In genomic region chr7:136403591-136403990, GRCh38 we compare ENCODE assay signal across 19 cellular contexts.
DNase-seq lines count a peak whose midpoint lies in the region; ATAC-seq, FAIRE-seq and TF ChIP-seq lines count a peak whose summit lies in the region.
"Had no signal": no experiment of that assay in that cellular context is flagged by ENCODE, and none has a peak within 500 bp of the region (broad histone marks: within the 10 kb centered on the region; RNA-seq: fewer than 3 reads in every experiment).

No MANE protein-coding gene starts in this region.

- CTCF ChIA-PET in A673 (lab: Charles Lee) (interaction anchor here (0.5 kb wide), 1 partner anchor 671 kb away, joined by 6 read pairs; no protein-coding TSS in a partner anchor), K562 (lab: Yijun Ruan, JAX; ENCODE audit: low intra/inter-chr PET ratio) (no interaction called here)

- H3K9ac ChIP-seq in K562 (ENCODE audit: insufficient read depth in 1 of 2, low read depth in 2 of 2, low read length in 2 of 2): no peak overlapping the region
- H3K9ac ChIP-seq: BLaER1, KMS-11 had no signal

- WGBS in K562 (ENCODE audit: insufficient coverage, low coverage, missing lambda C conversion rate): 19% methylated on average over 4 of the region's 4 CpGs

- H4K20me1 ChIP-seq in K562 (replicated peaks; ENCODE audit: control insufficient read depth, insufficient read depth, low read length): no peaks in the 10 kb centered on the region
- H4K20me1 ChIP-seq: BLaER1 had no signal

- H3K4me2 ChIP-seq in K562 (ENCODE audit: insufficient read depth, low read length): no peak overlapping the region
- H3K4me2 ChIP-seq: BLaER1, KMS-11 had no signal

- H3K27me3 ChIP-seq in A673 (replicated peaks; ENCODE audit: insufficient read depth, low read depth, low read length, poor library complexity) (no peaks in the 10 kb centered on the region), K562 (ENCODE audit: control insufficient read depth in 2 of 2, insufficient read depth in 2 of 2, low read length in 2 of 2) (no peaks in the 10 kb centered on the region)
- H3K27me3 ChIP-seq: BLaER1 had no signal

- POLR2A ChIA-PET in A673 (lab: Charles Lee; ENCODE audit: low non-redundant PET): no interaction called here
- POLR2A ChIA-PET in K562 (lab: Yijun Ruan, JAX): no interaction called here

- no peak overlapping the region for H3K27ac Mint-ChIP-seq in activated T-cell treated with anti-CD3 and anti-CD28 coated beads, Interleukin-2, amount 50 U/mL, for 72 hours
- H3K27ac Mint-ChIP-seq: CD8-positive, alpha-beta memory T cell; IgD-negative memory B cell had no signal

- TF ChIP-seq CTCF in A673 (conservative IDR thresholded peaks at IDR 0.05; ENCODE audit: low read depth, low read length): no peak
- TF ChIP-seq CTCF in K562 (IDR thresholded peaks at IDR 0.05 in 2 of 3, conservative IDR thresholded peaks at IDR 0.05 in 1 of 3; ENCODE audit: insufficient read depth in 2 of 3, low read depth in 1 of 3, low read length in 3 of 3): no peak

- no peak overlapping the region for H3K4me3 Mint-ChIP-seq in activated T-cell treated with anti-CD3 and anti-CD28 coated beads, Interleukin-2, amount 50 U/mL, for 72 hours
- H3K4me3 Mint-ChIP-seq: CD8-positive, alpha-beta memory T cell; IgD-negative memory B cell had no signal

- H3K9me3 ChIP-seq in A673 (ENCODE audit: low read depth, low read length, poor library complexity, severe bottlenecking) (no peaks in the 10 kb centered on the region), K562 (replicated peaks; ENCODE audit: control insufficient read depth, insufficient read depth, low read depth, low read length) (no peaks in the 10 kb centered on the region)
- H3K9me3 ChIP-seq: BLaER1 had no signal

- no peak for TF ChIP-seq EP300 in K562 (IDR thresholded peaks at IDR 0.05; ENCODE audit: low read length)

- no peaks in the 10 kb centered on the region for H3K36me3 Mint-ChIP-seq in activated T-cell treated with anti-CD3 and anti-CD28 coated beads, Interleukin-2, amount 50 U/mL, for 72 hours (ENCODE audit: insufficient read depth in 2 of 2)
- H3K36me3 Mint-ChIP-seq: CD8-positive, alpha-beta memory T cell; IgD-negative memory B cell had no signal

- ATAC-seq in K562 (peak; percentile 74), HG03097 (IDR thresholded peaks at IDR 0.05; ENCODE audit: low FRiP score, unreplicated experiment) (no peak)
- no peak for ATAC-seq in activated T-cell treated with anti-CD3 and anti-CD28 coated beads, Interleukin-2, amount 50 U/mL, for 72 hours (replicated peaks in 1 of 2)

- BruUV-seq in A673 (replicated peaks; lab: Mats Ljungman, UMichigan) (no TSS peak), K562 (replicated peaks; lab: Mats Ljungman, UMichigan) (no TSS peak)

- no peaks in the 10 kb centered on the region for H3K27me3 Mint-ChIP-seq in activated T-cell treated with anti-CD3 and anti-CD28 coated beads, Interleukin-2, amount 50 U/mL, for 72 hours (ENCODE audit: low read depth)
- H3K27me3 Mint-ChIP-seq: CD8-positive, alpha-beta memory T cell had no signal

- DNase-seq in NCI-H1417 (lab: John Stamatoyannopoulos, UW) (peak in 2 of 3 experiments; percentile 8 to 48), NCI-H1417 treated with DMSO at 0.1 percent for 48 hours (lab: John Stamatoyannopoulos, UW) (no peak), A673 (ENCODE audit: low spot score) (no peak), NAMALWA (ENCODE audit: low spot score) (peak; percentile 12), K562 (ENCODE audit: extremely low read depth in 1 of 4, low spot score in 3 of 4) (peak in 1 of 4 experiments; percentile 15), EL (no peak)
- no peak for DNase-seq in activated T-cell treated with anti-CD3 and anti-CD28 coated beads, Interleukin-2, amount 50 U/mL, for 72 hours
- DNase-seq: AML-193; CD8-positive, alpha-beta memory T cell; DMS79; HCEC 1CT had no signal

- no peak for TF ChIP-seq RAD21 in K562 (CRISPR knock-in tag; conservative IDR thresholded peaks at IDR 0.05 in 1 of 2, IDR thresholded peaks at IDR 0.05 in 1 of 2)

- H3K9me1 ChIP-seq in K562 (ENCODE audit: control insufficient read depth, insufficient read depth, low read length): no peaks in the 10 kb centered on the region

- H3K36me3 ChIP-seq in A673 (ENCODE audit: insufficient read depth, low read length, poor library complexity, severe bottlenecking) (no peaks in the 10 kb centered on the region), K562 (ENCODE audit: control insufficient read depth, insufficient read depth, low read length) (no peaks in the 10 kb centered on the region)
- H3K36me3 ChIP-seq: BLaER1 had no signal

- no peaks in the 10 kb centered on the region for H3K4me1 Mint-ChIP-seq in activated T-cell treated with anti-CD3 and anti-CD28 coated beads, Interleukin-2, amount 50 U/mL, for 72 hours (ENCODE audit: low read depth)

- no peaks in the 10 kb centered on the region for H3K79me2 ChIP-seq in K562 (ENCODE audit: control insufficient read depth, insufficient read depth, low read length)

- no peak overlapping the region for H2AFZ ChIP-seq in K562 (ENCODE audit: low read depth, low read length)

- H3K27ac ChIP-seq in A673 (ENCODE audit: low read depth, low read length, poor library complexity, severe bottlenecking) (peak overlapping the region; percentile 67), K562 (ENCODE audit: extremely low read depth, low read depth, low read length) (no peak overlapping the region)
- H3K27ac ChIP-seq: 22Rv1, BLaER1, HL-60, KMS-11 had no signal

- intact Hi-C loops in A673 (cut with micrococcal nuclease; ENCODE audit: unreplicated experiment): loop anchor here (5.0 kb wide), 1 partner anchor 1189 kb away; no protein-coding TSS in a partner anchor
- intact Hi-C loops in K562 (cut with micrococcal nuclease): loop anchor here (10.0 kb wide), 3 partner anchors 289 to 1051 kb away; no protein-coding TSS in a partner anchor

- FAIRE-seq in K562 (lab: Jason Lieb, UNC): no peak
- FAIRE-seq: GM12892, GM19239 had no signal

- no peak for TF ChIP-seq POLR2A in K562 (conservative IDR thresholded peaks at IDR 0.05)

- H3K4me3 ChIP-seq in A673 (ENCODE audit: low read depth, low read length, poor library complexity, severe bottlenecking): no peak overlapping the region
- no peak overlapping the region for H3K4me3 ChIP-seq in K562
- H3K4me3 ChIP-seq: BLaER1 had no signal

- in situ Hi-C loops in K562 (cut with MboI): no loop called here

- H3K9me3 Mint-ChIP-seq in activated T-cell treated with anti-CD3 and anti-CD28 coated beads, Interleukin-2, amount 50 U/mL, for 72 hours: no peaks in the 10 kb centered on the region
- H3K9me3 Mint-ChIP-seq: CD8-positive, alpha-beta memory T cell; IgD-negative memory B cell had no signal

- H3K4me1 ChIP-seq in A673 (ENCODE audit: insufficient read depth, low read length, poor library complexity, severe bottlenecking): peaks cover 49% of the 10 kb centered on the region
- H3K4me1 ChIP-seq in K562 (replicated peaks in 1 of 2; ENCODE audit: control insufficient read depth in 2 of 2, insufficient read depth in 2 of 2, low read length in 2 of 2): no peaks in the 10 kb centered on the region
- H3K4me1 ChIP-seq: BLaER1 had no signal

TF ChIP-seq in K562, 482 proteins besides CTCF, POLR2A, EP300 and RAD21:
- no peak for TF ChIP-seq FOXA3 (CRISPR knock-in tag; conservative IDR thresholded peaks at IDR 0.05 in 1 of 2, IDR thresholded peaks at IDR 0.05 in 1 of 2)
- peak; percentile 70 for TF ChIP-seq JUND (IDR thresholded peaks at IDR 0.05; ENCODE audit: borderline replicate concordance, low read depth, low read length)
- TF ChIP-seq JUND (tag; IDR thresholded peaks at IDR 0.05; ENCODE audit: borderline replicate concordance, low read depth, low read length): no peak
- TF ChIP-seq ATF7 (IDR thresholded peaks at IDR 0.05): peak; percentile 80
- TF ChIP-seq PRDM10 (IDR thresholded peaks at IDR 0.05; ENCODE audit: partially characterized antibody): peak; percentile 98
- peak in 1 of 2 experiments; percentile 83; a peak in 2 of 4 replicates for TF ChIP-seq FOXK2 (conservative IDR thresholded peaks at IDR 0.05 in 1 of 2, IDR thresholded peaks at IDR 0.05 in 1 of 2; ENCODE audit: low read depth in 2 of 2)

Comparison
In these comparisons a context has a peak if more than half of its experiments do, and no peak if none do; other contexts are left out.
1. DNase-seq: peak in NCI-H1417 (2 of 3) and NAMALWA (single experiment); none in NCI-H1417 treated with DMSO at 0.1 percent for 48 hours (single experiment), A673 (single experiment), activated T-cell treated with anti-CD3 and anti-CD28 coated beads, Interleukin-2, amount 50 U/mL, for 72 hours (0 of 2) and EL (single experiment).